ENCODE assay signal across 8 cellular contexts in the genomic region with DNA sequence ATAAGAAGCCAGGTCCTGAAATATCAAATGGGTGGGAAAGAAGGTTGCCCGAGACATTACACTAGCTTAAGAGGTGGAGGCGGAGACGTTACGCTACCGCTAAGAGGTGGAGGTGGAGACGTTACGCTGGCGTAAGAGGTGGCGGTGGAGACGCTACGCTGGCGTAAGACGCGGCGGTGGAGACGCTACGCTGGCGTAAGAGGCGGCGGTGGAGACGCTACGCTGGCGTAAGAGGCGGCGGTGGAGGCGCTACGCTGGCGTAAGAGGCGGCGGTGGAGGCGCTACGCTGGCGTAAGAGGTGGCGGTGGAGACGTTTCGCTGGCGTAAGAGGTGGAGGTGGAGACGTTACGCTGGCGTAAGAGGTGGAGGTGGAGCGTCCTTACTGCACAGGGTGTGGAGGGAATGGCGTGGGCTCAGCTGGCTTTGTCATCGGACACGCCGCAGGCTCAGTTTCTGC. TPM values are rescaled to one million over a fixed set of nuclear protein-coding genes. Genes with fewer than 3 reads are reported as not detected.
A peak's percentile ranks its signal among the peaks of the same experiment; 100 is the strongest.
DNase-seq lines count a peak whose midpoint lies in the region; ATAC-seq, FAIRE-seq and TF ChIP-seq lines count a peak whose summit lies in the region.

No MANE protein-coding gene starts in this region.

- H3K36me3 ChIP-seq in lung (ENCODE audit: control insufficient read depth in 2 of 2, insufficient read depth in 2 of 2, low read length in 2 of 2) (peaks cover 2 to 7% of the 10 kb centered on the region in 2 donors), gastrocnemius medialis (peaks cover 0 to 6% of the 10 kb centered on the region in 2 donors)

- in situ Hi-C loops in gastrocnemius medialis (cut with MboI; ENCODE audit: low sequenced_read_pairs in 4 of 4) = no loop called here

- intact Hi-C loops in CD4-positive, alpha-beta T cell (cut with DNase I, micrococcal nuclease) = loop anchor here (5.0 kb wide), 1 partner anchor 137 kb away; a partner anchor contains a TSS
- intact Hi-C loops in activated CD4-positive, alpha-beta memory T cell treated with anti-CD3 and anti-CD28 coated beads for 36 hours (cut with micrococcal nuclease) = loop anchor here (1.0 to 5.0 kb wide), 3 partner anchors 13 to 808 kb away; a partner anchor contains a TSS
- intact Hi-C loops in gastrocnemius medialis (cut with DNase I; ENCODE audit: low total_unique reads) = no loop called here

- H3K9me3 ChIP-seq in CD4-positive, alpha-beta T cell (ENCODE audit: control insufficient read depth, low read length) = no peaks in the 10 kb centered on the region
- H3K9me3 ChIP-seq in lung (ENCODE audit: control insufficient read depth in 2 of 2, insufficient read depth in 1 of 2, low read length in 1 of 2) (no peaks in the 10 kb centered on the region), gastrocnemius medialis (no peaks in the 10 kb centered on the region)

- WGBS in lung, 2 donors = 54 to 63% methylated on average over 45 of the region's 45 CpGs

- ATAC-seq in CD4-positive, alpha-beta T cell (ENCODE audit: poor library complexity) = peak; percentile 72
- ATAC-seq in HG02870 (IDR thresholded peaks at IDR 0.05; ENCODE audit: unreplicated experiment) = peak; percentile 80
- no peak for ATAC-seq in lung (ENCODE audit: insufficient read depth, low FRiP score)
- no peak for ATAC-seq in gastrocnemius medialis
- ATAC-seq in GM21723 (IDR thresholded peaks at IDR 0.05; ENCODE audit: unreplicated experiment) = no peak

- H3K4me1 Mint-ChIP-seq in CD4-positive, alpha-beta T cell (ENCODE audit: low read depth) = peaks cover 29% of the 10 kb centered on the region
- H3K4me1 Mint-ChIP-seq in activated CD4-positive, alpha-beta memory T cell treated with anti-CD3 and anti-CD28 coated beads for 36 hours (ENCODE audit: low read depth) = peaks cover 25% of the 10 kb centered on the region
- H3K4me1 Mint-ChIP-seq in nephron progenitor cell = peaks cover 21% of the 10 kb centered on the region

- TF ChIP-seq POLR2A in gastrocnemius medialis (IDR thresholded peaks at IDR 0.05) (no peak), H54 (IDR thresholded peaks at IDR 0.05; ENCODE audit: low read depth, low read length) (no peak)

- H3K9me3 Mint-ChIP-seq in CD4-positive, alpha-beta T cell = peaks cover 5% of the 10 kb centered on the region
- H3K9me3 Mint-ChIP-seq in activated CD4-positive, alpha-beta memory T cell treated with anti-CD3 and anti-CD28 coated beads for 36 hours = peaks cover 5% of the 10 kb centered on the region
- peaks cover 16% of the 10 kb centered on the region for H3K9me3 Mint-ChIP-seq in nephron progenitor cell

- CTCF ChIA-PET in CD4-positive, alpha-beta T cell (lab: Charles Lee) = no interaction called here
- CTCF ChIA-PET in activated CD4-positive, alpha-beta memory T cell treated with anti-CD3 and anti-CD28 coated beads for 36 hours (lab: Charles Lee) = interaction anchor here (1.0 to 1.7 kb wide), 5 partner anchors 7 to 136 kb away, joined by 3 to 19 read pairs (median 6); a partner anchor contains a TSS

- H3K27ac Mint-ChIP-seq in CD4-positive, alpha-beta T cell = peak overlapping the region; percentile 85
- peak overlapping the region; percentile 78 for H3K27ac Mint-ChIP-seq in activated CD4-positive, alpha-beta memory T cell treated with anti-CD3 and anti-CD28 coated beads for 36 hours
- H3K27ac Mint-ChIP-seq in nephron progenitor cell = no peak overlapping the region

- H3K27me3 Mint-ChIP-seq in CD4-positive, alpha-beta T cell = no peaks in the 10 kb centered on the region
- H3K27me3 Mint-ChIP-seq in activated CD4-positive, alpha-beta memory T cell treated with anti-CD3 and anti-CD28 coated beads for 36 hours = no peaks in the 10 kb centered on the region
- H3K27me3 Mint-ChIP-seq in nephron progenitor cell (ENCODE audit: low read depth, poor library complexity) = no peaks in the 10 kb centered on the region

- H3K27ac ChIP-seq in CD4-positive, alpha-beta T cell (ENCODE audit: low read depth, low read length) = no peak overlapping the region
- H3K27ac ChIP-seq in lung (ENCODE audit: low read depth in 1 of 2, low read length in 1 of 2) = peak overlapping the region in 1 of 2 donors; percentile 79
- peak overlapping the region in 2 of 4 donors; percentile 53 to 54 for H3K27ac ChIP-seq in gastrocnemius medialis

- peak in 4 of 10 experiments; percentile 10 to 73 (median 64) for DNase-seq in CD4-positive, alpha-beta T cell
- DNase-seq in activated CD4-positive, alpha-beta memory T cell treated with anti-CD3 and anti-CD28 coated beads for 36 hours = peak; percentile 92
- DNase-seq in lung (ENCODE audit: low spot score) (peak; percentile 34), gastrocnemius medialis (no peak), nephron progenitor cell (no peak), H54 (ENCODE audit: insufficient read length, low spot score) (no peak)

- POLR2A ChIA-PET in CD4-positive, alpha-beta T cell (lab: Charles Lee) = interaction anchor here (3.0 kb wide), 1 partner anchor 12 kb away, joined by 35 read pairs; a partner anchor contains a TSS
- POLR2A ChIA-PET in activated CD4-positive, alpha-beta memory T cell treated with anti-CD3 and anti-CD28 coated beads for 36 hours (lab: Charles Lee) = interaction anchor here (1.9 kb wide), 1 partner anchor 12 kb away, joined by 15 read pairs; a partner anchor contains a TSS

- no peak for TF ChIP-seq CTCF in CD4-positive, alpha-beta T cell (IDR thresholded peaks at IDR 0.05)
- TF ChIP-seq CTCF in lung (IDR thresholded peaks at IDR 0.05; ENCODE audit: control extremely low read depth, extremely low read depth) = no peak
- no peak for TF ChIP-seq CTCF in gastrocnemius medialis (IDR thresholded peaks at IDR 0.05 in 4 of 5, conservative IDR thresholded peaks at IDR 0.05 in 1 of 5)
- TF ChIP-seq CTCF in nephron progenitor cell (IDR thresholded peaks at IDR 0.05) = no peak

- H3K36me3 Mint-ChIP-seq in CD4-positive, alpha-beta T cell (ENCODE audit: low read depth) = peaks cover 27% of the 10 kb centered on the region
- H3K36me3 Mint-ChIP-seq in activated CD4-positive, alpha-beta memory T cell treated with anti-CD3 and anti-CD28 coated beads for 36 hours = peaks cover 7% of the 10 kb centered on the region
- H3K36me3 Mint-ChIP-seq in nephron progenitor cell (ENCODE audit: low read depth) = peaks cover 10% of the 10 kb centered on the region

- H3K4me3 ChIP-seq in lung (no peak overlapping the region), gastrocnemius medialis (peak overlapping the region in 2 of 4 donors; percentile 29 to 39)

- H3K27me3 ChIP-seq in CD4-positive, alpha-beta T cell (ENCODE audit: control insufficient read depth, insufficient read depth, low read length) = no peaks in the 10 kb centered on the region
- H3K27me3 ChIP-seq in lung (ENCODE audit: control insufficient read depth, insufficient read depth) = no peaks in the 10 kb centered on the region
- H3K27me3 ChIP-seq in gastrocnemius medialis = no peaks in the 10 kb centered on the region

- H3K4me1 ChIP-seq in lung (ENCODE audit: control insufficient read depth in 2 of 2, insufficient read depth in 2 of 2, low read length in 2 of 2) = peaks cover 0 to 3% of the 10 kb centered on the region in 2 donors
- no peaks in the 10 kb centered on the region for H3K4me1 ChIP-seq in gastrocnemius medialis

- FAIRE-seq in H54 (lab: Jason Lieb, UNC) = no peak

- peak overlapping the region; percentile 81 for H3K4me3 Mint-ChIP-seq in CD4-positive, alpha-beta T cell
- H3K4me3 Mint-ChIP-seq in activated CD4-positive, alpha-beta memory T cell treated with anti-CD3 and anti-CD28 coated beads for 36 hours = peak overlapping the region; percentile 69
- H3K4me3 Mint-ChIP-seq in nephron progenitor cell = no peak overlapping the region

RNA-seq across cellular contexts. Expression of a gene that starts 12.8 kb away (rescaled TPM):
- 10 to 100 TPM; 12.7 to 12.8 TPM for total RNA-seq in CD4-positive, alpha-beta T cell
- 1 to 10 TPM; 4.9 to 5.2 TPM for total RNA-seq in activated CD4-positive, alpha-beta memory T cell treated with anti-CD3 and anti-CD28 coated beads for 36 hours
- 10 to 100 TPM; 28.5 to 36.2 TPM for total RNA-seq in lung
- polyA plus RNA-seq in lung = 10 to 100 TPM; 13.4 to 17.4 TPM
- total RNA-seq in gastrocnemius medialis = 10 to 100 TPM in 1 of 4 donors, 1 to 10 TPM in 3; 2.9 to 11.0 (median 6.1) TPM

RNA-seq across cellular contexts. Expression of a gene that starts 23.2 kb away (rescaled TPM):
- total RNA-seq in CD4-positive, alpha-beta T cell = 1 to 10 TPM; 1.2 TPM
- not detected for total RNA-seq in activated CD4-positive, alpha-beta memory T cell treated with anti-CD3 and anti-CD28 coated beads for 36 hours
- under 1 TPM; 0.31 to 0.67 TPM for total RNA-seq in lung
- under 1 TPM; 0.23 to 0.94 TPM for polyA plus RNA-seq in lung
- total RNA-seq in gastrocnemius medialis = under 1 TPM in 2 of 4 donors, not detected in 2; 0.20 to 0.40 TPM

Comparison
In these comparisons a context has a peak if more than half of its experiments do, and no peak if none do; other contexts are left out.
1. ATAC-seq: peak in CD4-positive, alpha-beta T cell (single experiment) and HG02870 (single experiment); none in lung (single experiment), gastrocnemius medialis (0 of 2) and GM21723 (single experiment).
2. DNase-seq: peak in activated CD4-positive, alpha-beta memory T cell treated with anti-CD3 and anti-CD28 coated beads for 36 hours (single experiment) and lung (single experiment); none in gastrocnemius medialis (0 of 2), nephron progenitor cell (single experiment) and H54 (single experiment).